In the genomic region with DNA sequence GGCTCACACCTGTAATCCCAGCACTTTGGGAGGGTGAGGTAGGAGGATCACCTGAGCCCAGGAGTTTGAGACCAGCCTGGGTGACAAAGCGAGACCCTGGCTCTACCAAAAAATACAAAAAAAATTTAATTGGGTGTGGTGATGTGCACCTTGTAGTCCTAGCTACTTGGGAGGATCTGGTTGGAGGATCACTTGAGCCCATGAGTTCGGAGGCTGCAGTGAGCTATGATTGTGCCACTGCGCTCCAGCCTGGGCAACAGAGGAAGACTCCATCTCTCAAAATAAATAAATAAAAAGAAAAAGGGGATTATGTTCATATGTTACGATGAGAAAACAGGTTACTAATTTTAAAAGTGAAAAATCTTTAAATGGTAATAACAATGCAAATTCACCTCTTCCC, we compare ENCODE assay signal across 9 cellular contexts. TPM values are rescaled to one million over a fixed set of nuclear protein-coding genes. Genes with fewer than 3 reads are reported as not detected.
A peak's percentile ranks its signal among the peaks of the same experiment; 100 is the strongest.
DNase-seq lines count a peak whose midpoint lies in the region; ATAC-seq and TF ChIP-seq lines count a peak whose summit lies in the region.
"Had no signal": no experiment of that assay in that cellular context is flagged by ENCODE, and none has a peak within 500 bp of the region (broad histone marks: within the 10 kb centered on the region; RNA-seq: fewer than 3 reads in every experiment).

No MANE protein-coding gene starts in this region.

- intact Hi-C loops in ascending aorta (cut with DNase I), result loop anchor here (2.0 to 10.0 kb wide), 3 partner anchors 33 to 445 kb away; a partner anchor contains a TSS

- DNase-seq in ascending aorta (ENCODE audit: low spot score in 2 of 2) (no peak), mesenteric fat pad (ENCODE audit: low spot score) (peak; percentile 20), inferior parietal cortex (ENCODE audit: extremely low spot score) (no peak), activated gamma-delta T cell treated with Interleukin-2 at 50 U/mL for 16 hours (no peak)

- peak overlapping the region; percentile 100 for H3K4me3 ChIP-seq in ACC112 (ENCODE audit: low read depth, low read length)
- peak overlapping the region; percentile 61 for H3K4me3 ChIP-seq in HUES48 (ENCODE audit: low read depth, low read length)
- H3K4me3 ChIP-seq in ascending aorta, result peak overlapping the region in 1 of 2 donors; percentile 93

- no peak overlapping the region for H3K27ac ChIP-seq in ACC112 (ENCODE audit: low read depth, low read length)
- H3K27ac ChIP-seq in HUES48 (ENCODE audit: low read depth, low read length), result no peak overlapping the region
- peak overlapping the region; percentile 87 to 90 for H3K27ac ChIP-seq in ascending aorta
- H3K27ac ChIP-seq: SK-N-MC had no signal

- no peak overlapping the region for H3K9ac ChIP-seq in HUES48 (ENCODE audit: low read depth, low read length)

- no peak overlapping the region for H2AFZ ChIP-seq in ACC112 (ENCODE audit: low read length, unreplicated experiment)

- H3K4me1 ChIP-seq in ACC112 (ENCODE audit: control insufficient read depth, insufficient read depth, low read length, unreplicated experiment), result peaks cover 20% of the 10 kb centered on the region
- no peaks in the 10 kb centered on the region for H3K4me1 ChIP-seq in HUES48 (ENCODE audit: control insufficient read depth, insufficient read depth, low read length)
- H3K4me1 ChIP-seq in ascending aorta, result peaks cover 0 to 4% of the 10 kb centered on the region in 2 donors

- no peaks in the 10 kb centered on the region for H3K27me3 ChIP-seq in ACC112 (ENCODE audit: insufficient read depth, low read length)
- H3K27me3 ChIP-seq in HUES48 (ENCODE audit: control insufficient read depth, insufficient read depth, low read length), result peaks cover 14% of the 10 kb centered on the region
- no peaks in the 10 kb centered on the region for H3K27me3 ChIP-seq in ascending aorta

- ATAC-seq in HG02840 (IDR thresholded peaks at IDR 0.05; ENCODE audit: low FRiP score, unreplicated experiment) (no peak), GM18909 (IDR thresholded peaks at IDR 0.05; ENCODE audit: poor library complexity, unreplicated experiment) (no peak)

- H3K79me2 ChIP-seq in ACC112 (ENCODE audit: control insufficient read depth, insufficient read depth, low read length, unreplicated experiment), result peaks cover 47% of the 10 kb centered on the region

- H3K36me3 ChIP-seq in ACC112 (ENCODE audit: insufficient read depth, low read length), result no peaks in the 10 kb centered on the region; the same call in 1 of the 2 replicates
- 0 out of 2 replicates have a peak, but pooled peaks cover 3% of the 10 kb centered on the region for H3K36me3 ChIP-seq in HUES48 (ENCODE audit: control insufficient read depth, insufficient read depth, low read length)
- H3K36me3 ChIP-seq in ascending aorta, result peaks cover under 1 to 9% of the 10 kb centered on the region in 2 donors

- no peak for TF ChIP-seq CTCF in ascending aorta (IDR thresholded peaks at IDR 0.05)

- H3K9me3 ChIP-seq in HUES48 (ENCODE audit: control insufficient read depth, insufficient read depth, low read length) (no peaks in the 10 kb centered on the region), ascending aorta (no peaks in the 10 kb centered on the region)

RNA-seq across cellular contexts. Expression of a gene that starts 1.0 kb away (rescaled TPM):
- total RNA-seq in ascending aorta (4.0 TPM), mesenteric fat pad (25.0 TPM)

RNA-seq across cellular contexts. Expression of a gene that starts 33.0 kb away (rescaled TPM):
- 54.6 TPM for total RNA-seq in ascending aorta
- total RNA-seq in mesenteric fat pad, result 14.7 TPM

Comparison
In these comparisons a context has a peak if more than half of its experiments do, and no peak if none do; other contexts are left out.
1. H3K27ac ChIP-seq: peak in ascending aorta (2 of 2); none in ACC112 (single experiment) and HUES48 (single experiment).